2 cellular contexts compared by ENCODE assay signal in genomic region chr14:69034612-69035262, GRCh38.
TF ChIP-seq lines count a peak whose summit lies in the region.

No MANE protein-coding gene starts in this region.

TF ChIP-seq in H1, 55 proteins besides CTCF, POLR2A, EP300 and RAD21:
- TF ChIP-seq SP2 (IDR thresholded peaks at IDR 0.05; ENCODE audit: low read length): no peak

TF ChIP-seq in GM12891, 5 proteins besides CTCF, POLR2A, EP300 and RAD21:
- TF ChIP-seq PAX5 (IDR thresholded peaks at IDR 0.05; ENCODE audit: insufficient read depth, low read length, severe bottlenecking) (no peak), SPI1 (IDR thresholded peaks at IDR 0.05; ENCODE audit: low read depth, low read length) (no peak), TAF1 (IDR thresholded peaks at IDR 0.05; ENCODE audit: low read depth, low read length) (no peak), POU2F2 (IDR thresholded peaks at IDR 0.05; ENCODE audit: low read depth, low read length) (no peak), POLR2AphosphoS5 (IDR thresholded peaks at IDR 0.05; ENCODE audit: low read depth, low read length) (no peak)
